In genomic region chr20:36873498-36874189, GRCh38 we compare ENCODE assay signal across 1 cellular context.
A peak's percentile ranks its signal among the peaks of the same experiment; 100 is the strongest.
TF ChIP-seq lines count a peak whose summit lies in the region.

No MANE protein-coding gene starts in this region.

TF ChIP-seq in K562, 482 proteins besides CTCF, POLR2A, EP300 and RAD21 (continued from another document and continues in another):
- TF ChIP-seq, protein P1, sequence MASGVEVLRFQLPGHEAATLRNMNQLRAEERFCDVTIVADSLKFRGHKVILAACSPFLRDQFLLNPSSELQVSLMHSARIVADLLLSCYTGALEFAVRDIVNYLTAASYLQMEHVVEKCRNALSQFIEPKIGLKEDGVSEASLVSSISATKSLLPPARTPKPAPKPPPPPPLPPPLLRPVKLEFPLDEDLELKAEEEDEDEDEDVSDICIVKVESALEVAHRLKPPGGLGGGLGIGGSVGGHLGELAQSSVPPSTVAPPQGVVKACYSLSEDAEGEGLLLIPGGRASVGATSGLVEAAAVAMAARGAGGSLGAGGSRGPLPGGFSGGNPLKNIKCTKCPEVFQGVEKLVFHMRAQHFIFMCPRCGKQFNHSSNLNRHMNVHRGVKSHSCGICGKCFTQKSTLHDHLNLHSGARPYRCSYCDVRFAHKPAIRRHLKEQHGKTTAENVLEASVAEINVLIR (CRISPR knock-in tag; IDR thresholded peaks at IDR 0.05): no peak
- TF ChIP-seq ZNF445 (CRISPR knock-in tag; IDR thresholded peaks at IDR 0.05; ENCODE audit: low read depth) (no peak), ZKSCAN8 (CRISPR knock-in tag; IDR thresholded peaks at IDR 0.05) (no peak), ZNF512 (tag; IDR thresholded peaks at IDR 0.05) (no peak), SMAD3 (CRISPR knock-in tag; conservative IDR thresholded peaks at IDR 0.05) (no peak), HDAC3 (IDR thresholded peaks at IDR 0.05; ENCODE audit: borderline replicate concordance, partially characterized antibody) (peak; percentile 41), CHD2 (IDR thresholded peaks at IDR 0.05; ENCODE audit: low read depth, low read length) (no peak), IFI16 (CRISPR knock-in tag; IDR thresholded peaks at IDR 0.05) (no peak), ZNF766 (CRISPR knock-in tag; conservative IDR thresholded peaks at IDR 0.05) (0 out of 2 replicates have a peak, but pooled peaks have one; percentile 32), HNRNPH1 (optimal IDR thresholded peaks at IDR 0.05; ENCODE audit: low read depth, low read length) (no peak), ZNF253 (CRISPR knock-in tag; conservative IDR thresholded peaks at IDR 0.05) (no peak), POLR2B (IDR thresholded peaks at IDR 0.05; ENCODE audit: low read depth, partially characterized antibody) (no peak), NR2C2 (CRISPR knock-in tag; IDR thresholded peaks at IDR 0.05) (no peak), NR2C2 (tag; IDR thresholded peaks at IDR 0.05) (peak; percentile 56), MYC (IDR thresholded peaks at IDR 0.05; ENCODE audit: low read depth, low read length) (0 out of 2 replicates have a peak, but pooled peaks have one; percentile 14), MYC (CRISPR knock-in tag; IDR thresholded peaks at IDR 0.05; ENCODE audit: borderline replicate concordance, low read depth) (no peak), ZNF431 (CRISPR knock-in tag; IDR thresholded peaks at IDR 0.05) (no peak), ZZZ3 (IDR thresholded peaks at IDR 0.05) (no peak), ZNF583 (CRISPR knock-in tag; IDR thresholded peaks at IDR 0.05) (no peak), SNIP1 (IDR thresholded peaks at IDR 0.05; ENCODE audit: low read depth) (no peak), SPI1 (IDR thresholded peaks at IDR 0.05; ENCODE audit: borderline replicate concordance, low read depth, low read length) (peak; percentile 37; the same call in 1 of the 2 replicates), KDM1A (IDR thresholded peaks at IDR 0.05) (peak; percentile 56 to 59), SNAPC5 (CRISPR knock-in tag; IDR thresholded peaks at IDR 0.05) (no peak), CBFA2T3 (IDR thresholded peaks at IDR 0.05) (peak; percentile 17; the same call in 1 of the 2 replicates), HCFC1 (IDR thresholded peaks at IDR 0.05; ENCODE audit: low read depth, low read length) (no peak), AFF4 (CRISPR knock-in tag; IDR thresholded peaks at IDR 0.05) (no peak; the same call in 1 of the 2 replicates), ZNF324 (CRISPR knock-in tag; IDR thresholded peaks at IDR 0.05) (no peak), MITF (IDR thresholded peaks at IDR 0.05) (peak; percentile 96), ZNF695 (CRISPR knock-in tag; IDR thresholded peaks at IDR 0.05) (no peak), ATF1 (CRISPR knock-in tag; IDR thresholded peaks at IDR 0.05) (no peak), ATF1 (tag; IDR thresholded peaks at IDR 0.05) (peak; percentile 39; the same call in 1 of the 2 replicates), KAT7 (CRISPR knock-in tag; IDR thresholded peaks at IDR 0.05; ENCODE audit: borderline replicate concordance) (no peak), CBX1 (IDR thresholded peaks at IDR 0.05; ENCODE audit: low read depth) (peak; percentile 37; the same call in 1 of the 2 replicates), ZNF75A (CRISPR knock-in tag; IDR thresholded peaks at IDR 0.05) (0 out of 2 replicates have a peak, but pooled peaks have one; percentile 34), FOXP4 (CRISPR knock-in tag; IDR thresholded peaks at IDR 0.05; ENCODE audit: borderline replicate concordance) (no peak), ZNF316 (IDR thresholded peaks at IDR 0.05) (no peak), SMARCE1 (IDR thresholded peaks at IDR 0.05) (peak; percentile 88; the same call in 1 of the 2 replicates), STAT5A (IDR thresholded peaks at IDR 0.05; ENCODE audit: borderline replicate concordance, low read length) (no peak), ZNF146 (CRISPR knock-in tag; IDR thresholded peaks at IDR 0.05; ENCODE audit: unreplicated experiment) (no peak), RCOR1 (IDR thresholded peaks at IDR 0.05; ENCODE audit: borderline replicate concordance in 1 of 2, low read depth in 2 of 2, low read length in 2 of 2) (peak in 1 of 2 experiments; percentile 88; a peak in 2 of 4 replicates), TEAD1 (CRISPR knock-in tag; IDR thresholded peaks at IDR 0.05) (no peak), FOXP1 (CRISPR knock-in tag; IDR thresholded peaks at IDR 0.05) (no peak)
- TF ChIP-seq, protein P2, sequence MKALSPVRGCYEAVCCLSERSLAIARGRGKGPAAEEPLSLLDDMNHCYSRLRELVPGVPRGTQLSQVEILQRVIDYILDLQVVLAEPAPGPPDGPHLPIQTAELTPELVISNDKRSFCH (CRISPR knock-in tag; IDR thresholded peaks at IDR 0.05): no peak
- TF ChIP-seq, protein P2 (tag; IDR thresholded peaks at IDR 0.05): no peak
- TF ChIP-seq, protein P3, sequence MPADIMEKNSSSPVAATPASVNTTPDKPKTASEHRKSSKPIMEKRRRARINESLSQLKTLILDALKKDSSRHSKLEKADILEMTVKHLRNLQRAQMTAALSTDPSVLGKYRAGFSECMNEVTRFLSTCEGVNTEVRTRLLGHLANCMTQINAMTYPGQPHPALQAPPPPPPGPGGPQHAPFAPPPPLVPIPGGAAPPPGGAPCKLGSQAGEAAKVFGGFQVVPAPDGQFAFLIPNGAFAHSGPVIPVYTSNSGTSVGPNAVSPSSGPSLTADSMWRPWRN (IDR thresholded peaks at IDR 0.05; ENCODE audit: low read depth): peak; percentile 75; the same call in 1 of the 2 replicates
- TF ChIP-seq, protein P4, sequence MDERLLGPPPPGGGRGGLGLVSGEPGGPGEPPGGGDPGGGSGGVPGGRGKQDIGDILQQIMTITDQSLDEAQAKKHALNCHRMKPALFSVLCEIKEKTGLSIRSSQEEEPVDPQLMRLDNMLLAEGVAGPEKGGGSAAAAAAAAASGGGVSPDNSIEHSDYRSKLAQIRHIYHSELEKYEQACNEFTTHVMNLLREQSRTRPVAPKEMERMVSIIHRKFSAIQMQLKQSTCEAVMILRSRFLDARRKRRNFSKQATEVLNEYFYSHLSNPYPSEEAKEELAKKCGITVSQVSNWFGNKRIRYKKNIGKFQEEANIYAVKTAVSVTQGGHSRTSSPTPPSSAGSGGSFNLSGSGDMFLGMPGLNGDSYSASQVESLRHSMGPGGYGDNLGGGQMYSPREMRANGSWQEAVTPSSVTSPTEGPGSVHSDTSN (CRISPR knock-in tag; IDR thresholded peaks at IDR 0.05; ENCODE audit: low read depth): no peak
- TF ChIP-seq, protein P4 (tag; conservative IDR thresholded peaks at IDR 0.05; ENCODE audit: low read depth): 0 out of 2 replicates have a peak, but pooled peaks have one; percentile 27
- TF ChIP-seq, protein P5, sequence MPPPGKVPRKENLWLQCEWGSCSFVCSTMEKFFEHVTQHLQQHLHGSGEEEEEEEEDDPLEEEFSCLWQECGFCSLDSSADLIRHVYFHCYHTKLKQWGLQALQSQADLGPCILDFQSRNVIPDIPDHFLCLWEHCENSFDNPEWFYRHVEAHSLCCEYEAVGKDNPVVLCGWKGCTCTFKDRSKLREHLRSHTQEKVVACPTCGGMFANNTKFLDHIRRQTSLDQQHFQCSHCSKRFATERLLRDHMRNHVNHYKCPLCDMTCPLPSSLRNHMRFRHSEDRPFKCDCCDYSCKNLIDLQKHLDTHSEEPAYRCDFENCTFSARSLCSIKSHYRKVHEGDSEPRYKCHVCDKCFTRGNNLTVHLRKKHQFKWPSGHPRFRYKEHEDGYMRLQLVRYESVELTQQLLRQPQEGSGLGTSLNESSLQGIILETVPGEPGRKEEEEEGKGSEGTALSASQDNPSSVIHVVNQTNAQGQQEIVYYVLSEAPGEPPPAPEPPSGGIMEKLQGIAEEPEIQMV (tag; conservative IDR thresholded peaks at IDR 0.05; ENCODE audit: low read depth): no peak
